ENCODE assay signal across 1 cellular context in the genomic region with DNA sequence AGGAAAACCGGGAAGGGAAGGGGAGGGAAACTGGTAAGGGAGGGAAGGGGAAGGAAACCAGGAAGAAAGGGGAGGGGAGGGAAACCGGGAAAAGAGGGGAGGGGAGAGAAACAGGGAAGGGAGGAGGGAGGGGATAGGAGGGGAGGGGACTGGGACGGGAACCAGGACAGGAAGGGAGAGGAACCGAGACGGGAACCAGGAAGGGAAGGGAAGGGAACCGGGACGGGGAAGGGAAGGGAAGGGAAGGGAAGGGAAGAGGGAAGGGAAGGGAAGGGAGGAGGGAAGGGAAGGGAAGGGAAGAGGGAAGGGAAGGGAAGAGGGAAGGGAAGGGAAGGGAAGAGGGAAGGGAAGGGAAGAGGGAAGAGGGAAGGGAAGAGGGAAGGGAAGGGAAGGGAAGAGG.
TF ChIP-seq lines count a peak whose summit lies in the region.

No MANE protein-coding gene starts in this region.

TF ChIP-seq in HepG2, 621 proteins besides CTCF, POLR2A, EP300 and RAD21 (continued from another document):
- TF ChIP-seq PCBP2 (optimal IDR thresholded peaks at IDR 0.05; ENCODE audit: low read depth, low read length, poor library complexity, severe bottlenecking), result peak; percentile 26
- no peak for TF ChIP-seq ZFP62 (CRISPR knock-in tag; IDR thresholded peaks at IDR 0.05)
- 0 out of 2 replicates have a peak, but pooled peaks have one; percentile 47 for TF ChIP-seq PCBP1 (IDR thresholded peaks at IDR 0.05; ENCODE audit: borderline replicate concordance, low read depth, low read length)
